ENCODE assay signal across 1 cellular context in genomic region chr17:30222741-30223175, GRCh38.
A peak's percentile ranks its signal among the peaks of the same experiment; 100 is the strongest.
TF ChIP-seq lines count a peak whose summit lies in the region.

No MANE protein-coding gene starts in this region.

TF ChIP-seq in HepG2, 621 proteins besides CTCF, POLR2A, EP300 and RAD21 (continued from another document):
- TF ChIP-seq AFF4 (CRISPR knock-in tag; IDR thresholded peaks at IDR 0.05): no peak
- peak; percentile 62 for TF ChIP-seq POLR2AphosphoS5 (IDR thresholded peaks at IDR 0.05; ENCODE audit: low read depth, low read length)
- TF ChIP-seq ZNF142 (CRISPR knock-in tag; IDR thresholded peaks at IDR 0.05): no peak
- peak; percentile 13; the same call in 1 of the 2 replicates for TF ChIP-seq HDAC2 (CRISPR knock-in tag; IDR thresholded peaks at IDR 0.05)
- no peak for TF ChIP-seq STAT5B (CRISPR knock-in tag; IDR thresholded peaks at IDR 0.05)
- TF ChIP-seq WIZ (CRISPR knock-in tag; IDR thresholded peaks at IDR 0.05): no peak
- TF ChIP-seq ZNF550 (CRISPR knock-in tag; IDR thresholded peaks at IDR 0.05; ENCODE audit: borderline replicate concordance): no peak
- peak; percentile 40; the same call in 1 of the 2 replicates for TF ChIP-seq MAX (IDR thresholded peaks at IDR 0.05)
- 0 out of 2 replicates have a peak, but pooled peaks have one; percentile 43 for TF ChIP-seq ZNF572 (CRISPR knock-in tag; IDR thresholded peaks at IDR 0.05)
- TF ChIP-seq ZBTB33 (CRISPR knock-in tag; IDR thresholded peaks at IDR 0.05): no peak
- TF ChIP-seq ZNF687 (CRISPR knock-in tag; IDR thresholded peaks at IDR 0.05): peak; percentile 94
- TF ChIP-seq ZNF800 (CRISPR knock-in tag; IDR thresholded peaks at IDR 0.05): no peak
- TF ChIP-seq FOXC1 (CRISPR knock-in tag; IDR thresholded peaks at IDR 0.05; ENCODE audit: borderline replicate concordance): no peak
- TF ChIP-seq PBX2 (CRISPR knock-in tag; IDR thresholded peaks at IDR 0.05): no peak
- peak; percentile 53 for TF ChIP-seq SAP130 (CRISPR knock-in tag; IDR thresholded peaks at IDR 0.05; ENCODE audit: low read depth)
TF ChIP-seq in HepG2: peak in this region for 71.
